Comparison of ENCODE assay signal across 16 cellular contexts in genomic region chr3:16322189-16322588, GRCh38. TPM values are rescaled to one million over a fixed set of nuclear protein-coding genes. Genes with fewer than 3 reads are reported as not detected.
DNase-seq lines count a peak whose midpoint lies in the region; ATAC-seq and TF ChIP-seq lines count a peak whose summit lies in the region.
"Had no signal": no experiment of that assay in that cellular context is flagged by ENCODE, and none has a peak within 500 bp of the region (broad histone marks: within the 10 kb centered on the region; RNA-seq: fewer than 3 reads in every experiment).

No MANE protein-coding gene starts in this region.

- H3K27me3 Mint-ChIP-seq in activated T-cell treated with anti-CD3 and anti-CD28 coated beads, Interleukin-2, amount 50 U/mL, for 24 hours, result no peaks in the 10 kb centered on the region
- no peaks in the 10 kb centered on the region for H3K27me3 Mint-ChIP-seq in activated CD8-positive, alpha-beta T cell treated with anti-CD3 and anti-CD28 coated beads for 36 hours
- peaks cover 3 to 10% (median 5%) of the 10 kb centered on the region in 3 donors for H3K27me3 Mint-ChIP-seq in immature natural killer cell (ENCODE audit: low read depth in 3 of 3)

- DNase-seq in activated T-cell treated with anti-CD3 and anti-CD28 coated beads, Interleukin-2, amount 50 U/mL, for 24 hours, result no peak
- no peak for DNase-seq in activated T-cell treated with anti-CD3 and anti-CD28 coated beads for 4 hours
- peak; percentile 21 for DNase-seq in DMS79 (lab: John Stamatoyannopoulos, UW)
- no peak for DNase-seq in activated CD8-positive, alpha-beta T cell treated with anti-CD3 and anti-CD28 coated beads for 36 hours
- DNase-seq in immature natural killer cell, result no peak
- no peak for DNase-seq in NCI-H1930 (lab: John Stamatoyannopoulos, UW)
- DNase-seq: ACHN, activated gamma-delta T cell treated with Interleukin-2 at 50 U/mL for 16 hours, erythroblast, MM.1S, NCI-H187, occipital lobe had no signal

- POLR2A ChIA-PET in activated CD8-positive, alpha-beta T cell treated with anti-CD3 and anti-CD28 coated beads for 36 hours (lab: Charles Lee), result interaction anchor here (0.9 to 7.5 kb wide), 4 partner anchors 9 to 36 kb away, joined by 3 to 32 read pairs (median 15); no protein-coding TSS in a partner anchor

- no peak for ATAC-seq in activated CD8-positive, alpha-beta T cell treated with anti-CD3 and anti-CD28 coated beads for 36 hours
- ATAC-seq in HG03378 (IDR thresholded peaks at IDR 0.05; ENCODE audit: unreplicated experiment), result no peak
- ATAC-seq in GM21381 (IDR thresholded peaks at IDR 0.05; ENCODE audit: unreplicated experiment), result no peak
- ATAC-seq: sciatic nerve had no signal

- no peak overlapping the region for H3K4me3 Mint-ChIP-seq in activated T-cell treated with anti-CD3 and anti-CD28 coated beads, Interleukin-2, amount 50 U/mL, for 24 hours
- H3K4me3 Mint-ChIP-seq in activated CD8-positive, alpha-beta T cell treated with anti-CD3 and anti-CD28 coated beads for 36 hours, result no peak overlapping the region
- H3K4me3 Mint-ChIP-seq in immature natural killer cell, result no peak overlapping the region
- H3K4me3 Mint-ChIP-seq: brain had no signal

- H3K36me3 Mint-ChIP-seq in activated T-cell treated with anti-CD3 and anti-CD28 coated beads, Interleukin-2, amount 50 U/mL, for 24 hours (ENCODE audit: low read depth), result peaks cover 97% of the 10 kb centered on the region
- peaks cover 69% of the 10 kb centered on the region for H3K36me3 Mint-ChIP-seq in activated CD8-positive, alpha-beta T cell treated with anti-CD3 and anti-CD28 coated beads for 36 hours (ENCODE audit: low read depth)
- H3K36me3 Mint-ChIP-seq in immature natural killer cell, result peaks cover 17 to 33% (median 18%) of the 10 kb centered on the region in 3 donors

- no peaks in the 10 kb centered on the region for H3K9me3 Mint-ChIP-seq in activated T-cell treated with anti-CD3 and anti-CD28 coated beads, Interleukin-2, amount 50 U/mL, for 24 hours
- H3K9me3 Mint-ChIP-seq in activated CD8-positive, alpha-beta T cell treated with anti-CD3 and anti-CD28 coated beads for 36 hours, result no peaks in the 10 kb centered on the region
- H3K9me3 Mint-ChIP-seq in immature natural killer cell, result no peaks in the 10 kb centered on the region
- H3K9me3 Mint-ChIP-seq: brain had no signal

- intact Hi-C loops in activated CD8-positive, alpha-beta T cell treated with anti-CD3 and anti-CD28 coated beads for 36 hours (cut with micrococcal nuclease), result no loop called here

- CTCF ChIA-PET in activated CD8-positive, alpha-beta T cell treated with anti-CD3 and anti-CD28 coated beads for 36 hours (lab: Charles Lee), result interaction anchor here (7.4 to 16.5 kb wide), 2 partner anchors 16 to 30 kb away, joined by 60 to 274 read pairs; no protein-coding TSS in a partner anchor

- TF ChIP-seq CTCF in activated CD8-positive, alpha-beta T cell treated with anti-CD3 and anti-CD28 coated beads for 36 hours (IDR thresholded peaks at IDR 0.05), result no peak

- peak overlapping the region; percentile 93 for H3K27ac Mint-ChIP-seq in activated T-cell treated with anti-CD3 and anti-CD28 coated beads, Interleukin-2, amount 50 U/mL, for 24 hours
- H3K27ac Mint-ChIP-seq in activated CD8-positive, alpha-beta T cell treated with anti-CD3 and anti-CD28 coated beads for 36 hours, result peak overlapping the region; percentile 96
- H3K27ac Mint-ChIP-seq in immature natural killer cell, result peak overlapping the region in 4 of 6 donors; percentile 21 to 73 (median 34)

- H3K4me1 Mint-ChIP-seq in activated T-cell treated with anti-CD3 and anti-CD28 coated beads, Interleukin-2, amount 50 U/mL, for 24 hours (ENCODE audit: low read depth), result peaks cover 72% of the 10 kb centered on the region
- peaks cover 77% of the 10 kb centered on the region for H3K4me1 Mint-ChIP-seq in activated CD8-positive, alpha-beta T cell treated with anti-CD3 and anti-CD28 coated beads for 36 hours (ENCODE audit: low read depth)
- H3K4me1 Mint-ChIP-seq in immature natural killer cell, result peaks cover 34 to 36% of the 10 kb centered on the region in 2 donors

RNA-seq across cellular contexts. Expression of gene OXNAD1, which starts 57.2 kb away (rescaled TPM):
- total RNA-seq in activated CD8-positive, alpha-beta T cell treated with anti-CD3 and anti-CD28 coated beads for 36 hours, result 10 to 100 TPM; 37.0 to 38.8 TPM
- polyA plus RNA-seq in immature natural killer cell, result 10 to 100 TPM; 22.0 to 27.3 (median 23.8) TPM

RNA-seq across cellular contexts. Expression of gene DPH3, which starts 57.4 kb away (rescaled TPM):
- 10 to 100 TPM; 18.2 to 19.9 TPM for total RNA-seq in activated CD8-positive, alpha-beta T cell treated with anti-CD3 and anti-CD28 coated beads for 36 hours
- polyA plus RNA-seq in immature natural killer cell, result 10 to 100 TPM; 22.3 to 31.8 (median 25.5) TPM

Comparison
In these comparisons a context has a peak if more than half of its experiments do, and no peak if none do; other contexts are left out.
1. H3K27ac Mint-ChIP-seq: peak in every context shown above with its lines; median percentile 96 in activated CD8-positive, alpha-beta T cell treated with anti-CD3 and anti-CD28 coated beads for 36 hours; 93 in activated T-cell treated with anti-CD3 and anti-CD28 coated beads, Interleukin-2, amount 50 U/mL, for 24 hours; 34 in immature natural killer cell.